In genomic region chr11:17504330-17505107, GRCh38 we compare ENCODE assay signal across 7 cellular contexts. TPM values are rescaled to one million over a fixed set of nuclear protein-coding genes. Genes with fewer than 3 reads are reported as not detected.
DNase-seq lines count a peak whose midpoint lies in the region; ATAC-seq and TF ChIP-seq lines count a peak whose summit lies in the region.

No MANE protein-coding gene starts in this region.

- peak; percentile 82 for TF ChIP-seq CTCF in GM13977 (IDR thresholded peaks at IDR 0.05; ENCODE audit: extremely low read depth, insufficient read depth, missing control alignments)

- POLR2A ChIA-PET in activated CD4-positive, alpha-beta memory T cell treated with anti-CD3 and anti-CD28 coated beads for 36 hours (lab: Charles Lee) = no interaction called here

- H3K27me3 Mint-ChIP-seq in activated CD4-positive, alpha-beta memory T cell treated with anti-CD3 and anti-CD28 coated beads for 36 hours = peaks cover 10% of the 10 kb centered on the region

- CTCF ChIA-PET in activated CD4-positive, alpha-beta memory T cell treated with anti-CD3 and anti-CD28 coated beads for 36 hours (lab: Charles Lee) = interaction anchor here (0.6 to 8.0 kb wide), 15 partner anchors 9 to 717 kb away, joined by 3 to 103 read pairs (median 4); partner anchors contain the start of gene KCNJ11

- H3K27ac Mint-ChIP-seq in activated CD4-positive, alpha-beta memory T cell treated with anti-CD3 and anti-CD28 coated beads for 36 hours = no peak overlapping the region

- H3K9me3 Mint-ChIP-seq in activated CD4-positive, alpha-beta memory T cell treated with anti-CD3 and anti-CD28 coated beads for 36 hours = no peaks in the 10 kb centered on the region

- peak; percentile 81 for DNase-seq in GM13977 (ENCODE audit: low spot score)
- peak; percentile 77 to 94 for DNase-seq in NCI-H526 (lab: John Stamatoyannopoulos, UW)
- DNase-seq in activated CD4-positive, alpha-beta memory T cell treated with anti-CD3 and anti-CD28 coated beads for 36 hours = peak; percentile 81
- peak; percentile 30 to 73 for DNase-seq in dermis microvascular lymphatic vessel endothelial cell (ENCODE audit: low read depth in 2 of 2)
- peak; percentile 82 for DNase-seq in medulla oblongata (ENCODE audit: extremely low spot score)
- DNase-seq in stimulated activated CD8-positive, alpha-beta memory T cell treated with anti-CD3 and anti-CD28 coated beads, Interleukin-15, amount 100 ng/mL, for 24 hours (ENCODE audit: low read depth) = peak; percentile 52

- no peak overlapping the region for H3K4me3 Mint-ChIP-seq in activated CD4-positive, alpha-beta memory T cell treated with anti-CD3 and anti-CD28 coated beads for 36 hours

- intact Hi-C loops in activated CD4-positive, alpha-beta memory T cell treated with anti-CD3 and anti-CD28 coated beads for 36 hours (cut with micrococcal nuclease) = loop anchor here (1.0 to 10.0 kb wide), 5 partner anchors 120 to 720 kb away; no protein-coding TSS in a partner anchor

- in situ Hi-C loops in GM13977 (cut with MboI; ENCODE audit: low pct_unique_long_range_greater_than_20kb, low sequenced_read_pairs, unreplicated experiment) = loop anchor here (10.0 to 25.0 kb wide), 3 partner anchors 120 to 717 kb away; partner anchors contain the start of gene KCNJ11

- no peaks in the 10 kb centered on the region for H3K36me3 Mint-ChIP-seq in activated CD4-positive, alpha-beta memory T cell treated with anti-CD3 and anti-CD28 coated beads for 36 hours

- H3K4me1 Mint-ChIP-seq in activated CD4-positive, alpha-beta memory T cell treated with anti-CD3 and anti-CD28 coated beads for 36 hours (ENCODE audit: low read depth) = no peaks in the 10 kb centered on the region

- ATAC-seq in HG03565 (IDR thresholded peaks at IDR 0.05; ENCODE audit: unreplicated experiment) = peak; percentile 62

RNA-seq across cellular contexts. Expression of gene ABCC8, which starts 27.9 kb away (rescaled TPM):
- not detected for total RNA-seq in activated CD4-positive, alpha-beta memory T cell treated with anti-CD3 and anti-CD28 coated beads for 36 hours
- total RNA-seq in dermis microvascular lymphatic vessel endothelial cell = not detected in 2 replicates

RNA-seq across cellular contexts. Expression of gene USH1C, which starts 39.7 kb away (rescaled TPM):
- not detected for total RNA-seq in activated CD4-positive, alpha-beta memory T cell treated with anti-CD3 and anti-CD28 coated beads for 36 hours
- not detected in 2 replicates for total RNA-seq in dermis microvascular lymphatic vessel endothelial cell

RNA-seq across cellular contexts. Expression of gene OTOG, which starts 42.5 kb away (rescaled TPM):
- not detected for total RNA-seq in activated CD4-positive, alpha-beta memory T cell treated with anti-CD3 and anti-CD28 coated beads for 36 hours
- total RNA-seq in dermis microvascular lymphatic vessel endothelial cell = not detected in 2 replicates

Comparison
In these comparisons a context has a peak if more than half of its experiments do, and no peak if none do; other contexts are left out.
1. Peak in every context shown above with its lines: DNase-seq and ATAC-seq.